Comparison of ENCODE assay signal across 20 cellular contexts in genomic region chr20:53205046-53205445, GRCh38.
"Had no signal": no experiment of that assay in that cellular context is flagged by ENCODE, and none has a peak within 500 bp of the region (broad histone marks: within the 10 kb centered on the region; RNA-seq: fewer than 3 reads in every experiment).

No MANE protein-coding gene starts in this region.

- H3K4me1 Mint-ChIP-seq: IgD-negative memory B cell had no signal

- H3K27me3 Mint-ChIP-seq: IgD-negative memory B cell had no signal

- DNase-seq: Kasumi-1, MG63, NCI-H1092, NCI-H1105 treated with DMSO at 0.1 percent for 48 hours, NCI-H1417 treated with DMSO at 0.1 percent for 48 hours, NCI-H146, NCI-H1694 treated with DMSO at 0.1 percent for 48 hours, NCI-H1930, NCI-H2081, NCI-H2107, NCI-H2227 treated with DMSO at 0.1 percent for 48 hours, NCI-H510A, NCI-H524 treated with DMSO at 0.1 percent for 48 hours, NCI-H69, NCI-H774, SHP77, SK-N-SH, SW 1271 had no signal

- H3K27ac Mint-ChIP-seq: IgD-negative memory B cell had no signal

- H3K36me3 Mint-ChIP-seq: IgD-negative memory B cell had no signal

- ATAC-seq: K562 had no signal

- H3K4me3 Mint-ChIP-seq: IgD-negative memory B cell had no signal
